ENCODE assay signal across 29 cellular contexts in the genomic region with DNA sequence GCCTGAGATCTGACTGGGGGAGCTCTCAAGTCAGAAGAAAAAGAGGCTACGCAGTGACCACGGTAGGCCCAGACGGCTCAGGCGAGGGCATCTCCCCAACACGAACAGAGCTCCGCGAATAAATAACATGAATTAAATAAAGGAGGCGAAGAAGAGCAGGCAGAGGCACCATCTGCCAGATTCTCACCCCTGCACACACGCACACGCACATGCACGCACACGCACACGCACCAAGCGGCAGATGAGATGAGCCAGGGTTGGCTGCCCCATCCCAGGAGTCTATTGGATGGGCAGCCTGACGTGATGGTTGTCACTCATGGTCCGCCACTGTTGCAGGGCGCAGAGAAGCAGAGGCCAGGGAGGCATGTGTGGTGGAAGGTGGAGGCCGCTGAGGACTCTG.
"Had no signal": no experiment of that assay in that cellular context is flagged by ENCODE, and none has a peak within 500 bp of the region (broad histone marks: within the 10 kb centered on the region; RNA-seq: fewer than 3 reads in every experiment).

No MANE protein-coding gene starts in this region.

- H3K27ac ChIP-seq: body of pancreas, breast epithelium, cardiac muscle cell, colonic mucosa had no signal

- H3K4me1 ChIP-seq: body of pancreas, breast epithelium, colonic mucosa had no signal

- H3K9me3 ChIP-seq: body of pancreas, breast epithelium, colonic mucosa had no signal

- H3K27me3 ChIP-seq: body of pancreas, breast epithelium, cardiac muscle cell, colonic mucosa, dorsolateral prefrontal cortex had no signal

- H3K36me3 ChIP-seq: cardiac muscle cell, colonic mucosa had no signal

- ATAC-seq: activated CD4-positive, alpha-beta T cell treated with anti-CD3 and anti-CD28 coated beads for 36 hours; activated T-cell treated with anti-CD3 and anti-CD28 coated beads, Interleukin-2, amount 50 U/mL, for 72 hours; body of pancreas; esophagus mucosa had no signal

- FAIRE-seq: frontal cortex had no signal

- H3K4me3 ChIP-seq: body of pancreas, breast epithelium, cardiac muscle cell, colonic mucosa, dorsolateral prefrontal cortex had no signal

- DNase-seq: activated CD4-positive, alpha-beta memory T cell treated with anti-CD3 and anti-CD28 coated beads, Interleukin-2, amount 10 ng/mL, durations not matched to agents 7 days and 5 days; activated CD4-positive, alpha-beta T cell treated with anti-CD3 and anti-CD28 coated beads for 36 hours; activated CD4-positive, alpha-beta T cell treated with anti-CD3 and anti-CD28 coated beads, Interleukin-2, amount 10 ng/mL, durations not matched to agents 24 days and 14 days; activated CD4-positive, alpha-beta T cell treated with anti-CD3 and anti-CD28 coated beads, Interleukin-2, amount 50 U/mL, for 4 hours; activated CD4-positive, CD25-positive, alpha-beta regulatory T cell; activated CD4-positive, CD25-positive, alpha-beta regulatory T cell treated with anti-CD3 and anti-CD28 coated beads, Interleukin-2, amount 50 U/mL, for 72 hours; activated CD8-positive, alpha-beta memory T cell treated with anti-CD3 and anti-CD28 coated beads, Interleukin-2, amount 50 U/mL, for 48 hours; activated gamma-delta T cell; activated naive CD4-positive, alpha-beta T cell; activated naive CD4-positive, alpha-beta T cell treated with anti-CD3 and anti-CD28 coated beads, Interleukin-2, amount 10 ng/mL, durations not matched to agents 7 days and 5 days; activated T-cell treated with anti-CD3 and anti-CD28 coated beads for 4 hours; activated T-cell treated with anti-CD3 and anti-CD28 coated beads, Interleukin-2, amount 50 U/mL, for 24 hours; activated T-cell treated with anti-CD3 and anti-CD28 coated beads, Interleukin-2, amount 50 U/mL, for 72 hours; amniotic stem cell; aorta; body of pancreas; central memory CD4-positive, alpha-beta T cell; cerebellar nuclear complex; colonic mucosa; effector memory CD4-positive, alpha-beta T cell; endodermal cell; foreskin fibroblast; head of caudate nucleus; T-helper 2 cell had no signal
